ENCODE assay signal across 19 cellular contexts in genomic region chr10:117170244-117170643, GRCh38. TPM values are rescaled to one million over a fixed set of nuclear protein-coding genes. Genes with fewer than 3 reads are reported as not detected.
"Had no signal": no experiment of that assay in that cellular context is flagged by ENCODE, and none has a peak within 500 bp of the region (broad histone marks: within the 10 kb centered on the region; RNA-seq: fewer than 3 reads in every experiment).

No MANE protein-coding gene starts in this region.

- H3K9ac ChIP-seq: neural progenitor cell had no signal

- H3K27ac Mint-ChIP-seq: activated CD4-positive, alpha-beta T cell treated with anti-CD3 and anti-CD28 coated beads, Interleukin-2, amount 10 ng/mL, durations not matched to agents 24 days and 14 days; activated naive CD4-positive, alpha-beta T cell treated with anti-CD3 and anti-CD28 coated beads for 36 hours; mesothelial cell of epicardium; neural progenitor cell; stimulated activated naive CD8-positive, alpha-beta T cell treated with anti-CD3 and anti-CD28 coated beads, Interleukin-15, Interleukin-2, amounts not matched to agents 100 ng/mL and 50 ng/mL, for 24 hours had no signal

- ATAC-seq: pancreas had no signal

- H3K4me3 Mint-ChIP-seq: activated CD4-positive, alpha-beta T cell treated with anti-CD3 and anti-CD28 coated beads, Interleukin-2, amount 10 ng/mL, durations not matched to agents 24 days and 14 days; activated naive CD4-positive, alpha-beta T cell treated with anti-CD3 and anti-CD28 coated beads for 36 hours; mesothelial cell of epicardium; neural progenitor cell; stimulated activated naive CD8-positive, alpha-beta T cell treated with anti-CD3 and anti-CD28 coated beads, Interleukin-15, Interleukin-2, amounts not matched to agents 100 ng/mL and 50 ng/mL, for 24 hours had no signal

- H3K36me3 ChIP-seq: colonic mucosa, neural progenitor cell, pancreas, WERI-Rb-1 had no signal

- H3K4me3 ChIP-seq: colonic mucosa, neural progenitor cell, pancreas, testis had no signal

- H2AFZ ChIP-seq: neural progenitor cell had no signal

- H3K9me3 ChIP-seq: colonic mucosa, pancreas, testis had no signal

- H3K27me3 ChIP-seq: testis had no signal

- H3K9me3 Mint-ChIP-seq: activated CD4-positive, alpha-beta T cell treated with anti-CD3 and anti-CD28 coated beads, Interleukin-2, amount 10 ng/mL, durations not matched to agents 24 days and 14 days; activated naive CD4-positive, alpha-beta T cell treated with anti-CD3 and anti-CD28 coated beads for 36 hours; mesothelial cell of epicardium; neural progenitor cell; stimulated activated naive CD8-positive, alpha-beta T cell treated with anti-CD3 and anti-CD28 coated beads, Interleukin-15, Interleukin-2, amounts not matched to agents 100 ng/mL and 50 ng/mL, for 24 hours had no signal

- DNase-seq: activated CD4-positive, alpha-beta T cell treated with anti-CD3 and anti-CD28 coated beads, Interleukin-2, amount 10 ng/mL, durations not matched to agents 24 days and 14 days; activated CD8-positive, alpha-beta memory T cell treated with anti-CD3 and anti-CD28 coated beads for 24 hours; activated naive CD4-positive, alpha-beta T cell treated with anti-CD3 and anti-CD28 coated beads for 36 hours; caudate nucleus; colonic mucosa; pancreas; retina; stimulated activated CD4-positive, alpha-beta T cell treated with anti-CD3 and anti-CD28 coated beads, Interleukin-15, amount 100 ng/mL, for 24 hours; stimulated activated CD4-positive, alpha-beta T cell treated with anti-CD3 and anti-CD28 coated beads, Interleukin-4, amount 100 ng/mL, for 24 hours; testis; WERI-Rb-1 had no signal

- H3K27ac ChIP-seq: colonic mucosa, neural progenitor cell, pancreas, testis, WERI-Rb-1 had no signal

- H3K36me3 Mint-ChIP-seq: mesothelial cell of epicardium, neural progenitor cell had no signal

- H3K4me2 ChIP-seq: neural progenitor cell had no signal

RNA-seq across cellular contexts. Expression of gene KCNK18, which starts 27.0 kb away (rescaled TPM):
- total RNA-seq: activated CD4-positive, alpha-beta T cell treated with anti-CD3 and anti-CD28 coated beads, Interleukin-2, amount 10 ng/mL, durations not matched to agents 24 days and 14 days; activated naive CD4-positive, alpha-beta T cell treated with anti-CD3 and anti-CD28 coated beads for 36 hours; colonic mucosa; kidney epithelial cell; liver; mesothelial cell of epicardium; myocyte; pancreas; skeletal muscle tissue; testis; urinary bladder had no signal
- polyA plus RNA-seq: liver, pancreas, urinary bladder had no signal

RNA-seq across cellular contexts. Expression of gene VAX1, which starts 32.2 kb away (rescaled TPM):
- total RNA-seq: activated CD4-positive, alpha-beta T cell treated with anti-CD3 and anti-CD28 coated beads, Interleukin-2, amount 10 ng/mL, durations not matched to agents 24 days and 14 days; activated naive CD4-positive, alpha-beta T cell treated with anti-CD3 and anti-CD28 coated beads for 36 hours; colonic mucosa; liver; mesothelial cell of epicardium; myocyte; pancreas; skeletal muscle tissue; urinary bladder had no signal
- polyA plus RNA-seq: liver, pancreas, urinary bladder had no signal
